In the genomic region with DNA sequence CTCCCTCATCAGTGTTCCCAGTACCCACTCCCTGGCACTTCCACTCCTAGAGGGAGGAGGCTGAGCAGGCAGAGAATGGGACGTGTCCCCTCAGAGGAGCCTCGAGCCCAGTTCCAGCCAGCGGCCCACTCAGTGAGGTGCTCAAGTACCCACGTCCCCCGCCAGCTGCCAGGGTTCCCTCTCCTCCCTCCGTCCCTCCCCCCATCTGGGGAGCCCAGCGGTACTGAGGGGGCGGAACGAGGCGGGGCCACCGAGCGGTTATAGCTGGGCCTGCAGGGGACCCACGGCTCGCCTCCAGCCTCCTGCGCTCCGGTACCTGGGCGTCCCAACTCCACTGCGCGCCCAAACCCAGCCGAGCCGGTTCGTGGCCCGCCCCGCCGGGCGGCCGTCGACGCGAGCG, we compare ENCODE assay signal across 1 cellular context.
TF ChIP-seq lines count a peak whose summit lies in the region.

A gene (plus strand): TSS at position 286 of the 400 bp plus-strand sequence.

TF ChIP-seq in HepG2, 621 proteins besides CTCF, POLR2A, EP300 and RAD21:
- TF ChIP-seq, protein P1, sequence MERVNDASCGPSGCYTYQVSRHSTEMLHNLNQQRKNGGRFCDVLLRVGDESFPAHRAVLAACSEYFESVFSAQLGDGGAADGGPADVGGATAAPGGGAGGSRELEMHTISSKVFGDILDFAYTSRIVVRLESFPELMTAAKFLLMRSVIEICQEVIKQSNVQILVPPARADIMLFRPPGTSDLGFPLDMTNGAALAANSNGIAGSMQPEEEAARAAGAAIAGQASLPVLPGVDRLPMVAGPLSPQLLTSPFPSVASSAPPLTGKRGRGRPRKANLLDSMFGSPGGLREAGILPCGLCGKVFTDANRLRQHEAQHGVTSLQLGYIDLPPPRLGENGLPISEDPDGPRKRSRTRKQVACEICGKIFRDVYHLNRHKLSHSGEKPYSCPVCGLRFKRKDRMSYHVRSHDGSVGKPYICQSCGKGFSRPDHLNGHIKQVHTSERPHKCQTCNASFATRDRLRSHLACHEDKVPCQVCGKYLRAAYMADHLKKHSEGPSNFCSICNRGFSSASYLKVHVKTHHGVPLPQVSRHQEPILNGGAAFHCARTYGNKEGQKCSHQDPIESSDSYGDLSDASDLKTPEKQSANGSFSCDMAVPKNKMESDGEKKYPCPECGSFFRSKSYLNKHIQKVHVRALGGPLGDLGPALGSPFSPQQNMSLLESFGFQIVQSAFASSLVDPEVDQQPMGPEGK (CRISPR knock-in tag; IDR thresholded peaks at IDR 0.05): peak; percentile 37; the same call in 1 of the 2 replicates
- TF ChIP-seq, protein P2, sequence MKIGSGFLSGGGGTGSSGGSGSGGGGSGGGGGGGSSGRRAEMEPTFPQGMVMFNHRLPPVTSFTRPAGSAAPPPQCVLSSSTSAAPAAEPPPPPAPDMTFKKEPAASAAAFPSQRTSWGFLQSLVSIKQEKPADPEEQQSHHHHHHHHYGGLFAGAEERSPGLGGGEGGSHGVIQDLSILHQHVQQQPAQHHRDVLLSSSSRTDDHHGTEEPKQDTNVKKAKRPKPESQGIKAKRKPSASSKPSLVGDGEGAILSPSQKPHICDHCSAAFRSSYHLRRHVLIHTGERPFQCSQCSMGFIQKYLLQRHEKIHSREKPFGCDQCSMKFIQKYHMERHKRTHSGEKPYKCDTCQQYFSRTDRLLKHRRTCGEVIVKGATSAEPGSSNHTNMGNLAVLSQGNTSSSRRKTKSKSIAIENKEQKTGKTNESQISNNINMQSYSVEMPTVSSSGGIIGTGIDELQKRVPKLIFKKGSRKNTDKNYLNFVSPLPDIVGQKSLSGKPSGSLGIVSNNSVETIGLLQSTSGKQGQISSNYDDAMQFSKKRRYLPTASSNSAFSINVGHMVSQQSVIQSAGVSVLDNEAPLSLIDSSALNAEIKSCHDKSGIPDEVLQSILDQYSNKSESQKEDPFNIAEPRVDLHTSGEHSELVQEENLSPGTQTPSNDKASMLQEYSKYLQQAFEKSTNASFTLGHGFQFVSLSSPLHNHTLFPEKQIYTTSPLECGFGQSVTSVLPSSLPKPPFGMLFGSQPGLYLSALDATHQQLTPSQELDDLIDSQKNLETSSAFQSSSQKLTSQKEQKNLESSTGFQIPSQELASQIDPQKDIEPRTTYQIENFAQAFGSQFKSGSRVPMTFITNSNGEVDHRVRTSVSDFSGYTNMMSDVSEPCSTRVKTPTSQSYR (CRISPR knock-in tag; IDR thresholded peaks at IDR 0.05; ENCODE audit: borderline replicate concordance): peak; percentile 63; the same call in 1 of the 2 replicates
- TF ChIP-seq ZNF768 (CRISPR knock-in tag; IDR thresholded peaks at IDR 0.05) (0 out of 2 replicates have a peak, but pooled peaks have one; percentile 5), EEA1 (CRISPR knock-in tag; IDR thresholded peaks at IDR 0.05; ENCODE audit: borderline replicate concordance) (no peak)
- TF ChIP-seq, protein P3, sequence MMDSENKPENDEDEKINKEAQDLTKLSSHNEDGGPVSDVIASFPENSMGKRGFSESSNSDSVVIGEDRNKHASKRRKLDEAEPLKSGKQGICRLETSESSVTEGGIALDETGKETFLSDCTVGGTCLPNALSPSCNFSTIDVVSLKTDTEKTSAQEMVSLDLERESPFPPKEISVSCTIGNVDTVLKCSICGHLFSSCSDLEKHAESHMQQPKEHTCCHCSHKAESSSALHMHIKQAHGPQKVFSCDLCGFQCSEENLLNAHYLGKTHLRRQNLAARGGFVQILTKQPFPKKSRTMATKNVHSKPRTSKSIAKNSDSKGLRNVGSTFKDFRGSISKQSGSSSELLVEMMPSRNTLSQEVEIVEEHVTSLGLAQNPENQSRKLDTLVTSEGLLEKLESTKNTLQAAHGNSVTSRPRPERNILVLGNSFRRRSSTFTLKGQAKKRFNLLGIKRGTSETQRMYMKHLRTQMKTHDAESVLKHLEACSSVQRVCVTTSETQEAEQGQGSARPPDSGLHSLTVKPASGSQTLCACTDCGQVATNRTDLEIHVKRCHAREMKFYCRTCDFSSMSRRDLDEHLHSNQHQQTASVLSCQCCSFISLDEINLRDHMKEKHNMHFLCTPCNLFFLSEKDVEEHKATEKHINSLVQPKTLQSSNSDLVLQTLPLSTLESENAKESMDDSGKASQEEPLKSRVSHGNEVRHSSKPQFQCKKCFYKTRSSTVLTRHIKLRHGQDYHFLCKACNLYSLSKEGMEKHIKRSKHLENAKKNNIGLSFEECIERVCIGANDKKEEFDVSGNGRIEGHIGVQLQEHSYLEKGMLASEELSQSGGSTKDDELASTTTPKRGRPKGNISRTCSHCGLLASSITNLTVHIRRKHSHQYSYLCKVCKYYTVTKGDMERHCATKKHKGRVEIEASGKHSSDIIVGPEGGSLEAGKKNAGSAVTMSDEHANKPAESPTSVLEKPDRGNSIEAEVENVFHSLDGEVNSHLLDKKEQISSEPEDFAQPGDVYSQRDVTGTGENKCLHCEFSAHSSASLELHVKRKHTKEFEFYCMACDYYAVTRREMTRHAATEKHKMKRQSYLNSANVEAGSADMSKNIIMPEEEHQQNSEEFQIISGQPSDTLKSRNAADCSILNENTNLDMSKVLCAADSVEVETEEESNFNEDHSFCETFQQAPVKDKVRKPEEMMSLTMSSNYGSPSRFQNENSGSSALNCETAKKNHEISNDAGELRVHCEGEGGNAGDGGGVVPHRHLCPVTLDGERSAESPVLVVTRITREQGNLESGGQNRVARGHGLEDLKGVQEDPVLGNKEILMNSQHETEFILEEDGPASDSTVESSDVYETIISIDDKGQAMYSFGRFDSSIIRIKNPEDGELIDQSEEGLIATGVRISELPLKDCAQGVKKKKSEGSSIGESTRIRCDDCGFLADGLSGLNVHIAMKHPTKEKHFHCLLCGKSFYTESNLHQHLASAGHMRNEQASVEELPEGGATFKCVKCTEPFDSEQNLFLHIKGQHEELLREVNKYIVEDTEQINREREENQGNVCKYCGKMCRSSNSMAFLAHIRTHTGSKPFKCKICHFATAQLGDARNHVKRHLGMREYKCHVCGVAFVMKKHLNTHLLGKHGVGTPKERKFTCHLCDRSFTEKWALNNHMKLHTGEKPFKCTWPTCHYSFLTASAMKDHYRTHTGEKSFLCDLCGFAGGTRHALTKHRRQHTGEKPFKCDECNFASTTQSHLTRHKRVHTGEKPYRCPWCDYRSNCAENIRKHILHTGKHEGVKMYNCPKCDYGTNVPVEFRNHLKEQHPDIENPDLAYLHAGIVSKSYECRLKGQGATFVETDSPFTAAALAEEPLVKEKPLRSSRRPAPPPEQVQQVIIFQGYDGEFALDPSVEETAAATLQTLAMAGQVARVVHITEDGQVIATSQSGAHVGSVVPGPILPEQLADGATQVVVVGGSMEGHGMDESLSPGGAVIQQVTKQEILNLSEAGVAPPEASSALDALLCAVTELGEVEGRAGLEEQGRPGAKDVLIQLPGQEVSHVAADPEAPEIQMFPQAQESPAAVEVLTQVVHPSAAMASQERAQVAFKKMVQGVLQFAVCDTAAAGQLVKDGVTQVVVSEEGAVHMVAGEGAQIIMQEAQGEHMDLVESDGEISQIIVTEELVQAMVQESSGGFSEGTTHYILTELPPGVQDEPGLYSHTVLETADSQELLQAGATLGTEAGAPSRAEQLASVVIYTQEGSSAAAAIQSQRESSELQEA (CRISPR knock-in tag; IDR thresholded peaks at IDR 0.05; ENCODE audit: not compliant biosample characterization): no peak
- TF ChIP-seq, protein P4, sequence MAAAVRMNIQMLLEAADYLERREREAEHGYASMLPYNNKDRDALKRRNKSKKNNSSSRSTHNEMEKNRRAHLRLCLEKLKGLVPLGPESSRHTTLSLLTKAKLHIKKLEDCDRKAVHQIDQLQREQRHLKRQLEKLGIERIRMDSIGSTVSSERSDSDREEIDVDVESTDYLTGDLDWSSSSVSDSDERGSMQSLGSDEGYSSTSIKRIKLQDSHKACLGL (CRISPR knock-in tag; IDR thresholded peaks at IDR 0.05): 0 out of 2 replicates have a peak, but pooled peaks have one; percentile 11
- TF ChIP-seq, protein P5, sequence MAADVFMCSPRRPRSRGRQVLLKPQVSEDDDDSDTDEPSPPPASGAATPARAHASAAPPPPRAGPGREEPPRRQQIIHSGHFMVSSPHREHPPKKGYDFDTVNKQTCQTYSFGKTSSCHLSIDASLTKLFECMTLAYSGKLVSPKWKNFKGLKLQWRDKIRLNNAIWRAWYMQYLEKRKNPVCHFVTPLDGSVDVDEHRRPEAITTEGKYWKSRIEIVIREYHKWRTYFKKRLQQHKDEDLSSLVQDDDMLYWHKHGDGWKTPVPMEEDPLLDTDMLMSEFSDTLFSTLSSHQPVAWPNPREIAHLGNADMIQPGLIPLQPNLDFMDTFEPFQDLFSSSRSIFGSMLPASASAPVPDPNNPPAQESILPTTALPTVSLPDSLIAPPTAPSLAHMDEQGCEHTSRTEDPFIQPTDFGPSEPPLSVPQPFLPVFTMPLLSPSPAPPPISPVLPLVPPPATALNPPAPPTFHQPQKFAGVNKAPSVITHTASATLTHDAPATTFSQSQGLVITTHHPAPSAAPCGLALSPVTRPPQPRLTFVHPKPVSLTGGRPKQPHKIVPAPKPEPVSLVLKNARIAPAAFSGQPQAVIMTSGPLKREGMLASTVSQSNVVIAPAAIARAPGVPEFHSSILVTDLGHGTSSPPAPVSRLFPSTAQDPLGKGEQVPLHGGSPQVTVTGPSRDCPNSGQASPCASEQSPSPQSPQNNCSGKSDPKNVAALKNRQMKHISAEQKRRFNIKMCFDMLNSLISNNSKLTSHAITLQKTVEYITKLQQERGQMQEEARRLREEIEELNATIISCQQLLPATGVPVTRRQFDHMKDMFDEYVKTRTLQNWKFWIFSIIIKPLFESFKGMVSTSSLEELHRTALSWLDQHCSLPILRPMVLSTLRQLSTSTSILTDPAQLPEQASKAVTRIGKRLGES (CRISPR knock-in tag; IDR thresholded peaks at IDR 0.05; ENCODE audit: borderline replicate concordance): no peak
TF ChIP-seq in HepG2: peak in this region for 4.
